9 cellular contexts compared by ENCODE assay signal in genomic region chr9:129617167-129617566, GRCh38. TPM values are rescaled to one million over a fixed set of nuclear protein-coding genes. Genes with fewer than 3 reads are reported as not detected.
DNase-seq lines count a peak whose midpoint lies in the region; ATAC-seq and TF ChIP-seq lines count a peak whose summit lies in the region.
"Had no signal": no experiment of that assay in that cellular context is flagged by ENCODE, and none has a peak within 500 bp of the region (broad histone marks: within the 10 kb centered on the region; RNA-seq: fewer than 3 reads in every experiment).

No MANE protein-coding gene starts in this region.

- H3K27ac ChIP-seq in psoas muscle, result no peak overlapping the region

- 5 to 32% (median 8%) methylated on average over 1 of the region's 1 CpG for WGBS in psoas muscle, 3 donors

- H3K36me3 ChIP-seq in psoas muscle (ENCODE audit: insufficient read depth in 1 of 2, low read depth in 1 of 2), result no peaks in the 10 kb centered on the region

- H3K9me3 ChIP-seq in psoas muscle, result no peaks in the 10 kb centered on the region

- H3K27me3 ChIP-seq in psoas muscle (ENCODE audit: insufficient read depth in 3 of 3, low read length in 2 of 3), result peaks cover 0 to 31% (median 7%) of the 10 kb centered on the region in 3 donors

- H3K4me3 ChIP-seq in AG04449 (ENCODE audit: low read depth, low read length) (no peak overlapping the region), fibroblast of villous mesenchyme (ENCODE audit: low read depth, low read length) (no peak overlapping the region), psoas muscle (no peak overlapping the region)
- H3K4me3 ChIP-seq: lung had no signal

- DNase-seq in AG04449 (ENCODE audit: low read depth, low spot score) (no peak), GM10266 (ENCODE audit: extremely low spot score) (peak; percentile 42), RPMI8226 (peak; percentile 62), fibroblast of villous mesenchyme (ENCODE audit: low read depth) (peak; percentile 67), psoas muscle (no peak)

- peak; percentile 69 for TF ChIP-seq CTCF in AG04449 (IDR thresholded peaks at IDR 0.05; ENCODE audit: insufficient read depth, low read length, missing control alignments)
- peak; percentile 38 for TF ChIP-seq CTCF in GM10266 (IDR thresholded peaks at IDR 0.05; ENCODE audit: control insufficient read depth, insufficient read depth, low read depth, missing control alignments)
- TF ChIP-seq CTCF in fibroblast of villous mesenchyme (IDR thresholded peaks at IDR 0.05; ENCODE audit: insufficient read depth, low read depth, low read length), result peak; percentile 71
- no peak for TF ChIP-seq CTCF in psoas muscle (IDR thresholded peaks at IDR 0.05)

- peaks cover 7% of the 10 kb centered on the region for H3K4me1 ChIP-seq in psoas muscle

- intact Hi-C loops in psoas muscle (cut with DNase I), result no loop called here

- ATAC-seq in psoas muscle (no peak), GM21723 (IDR thresholded peaks at IDR 0.05; ENCODE audit: unreplicated experiment) (no peak), HG03439 (IDR thresholded peaks at IDR 0.05; ENCODE audit: unreplicated experiment) (no peak), GM19351 (IDR thresholded peaks at IDR 0.05; ENCODE audit: unreplicated experiment) (no peak)

- POLR2A ChIA-PET in AG04449 (lab: Yijun Ruan, JAX), result interaction anchor here (1.0 to 1.9 kb wide), 3 partner anchors 9 to 486 kb away, joined by 3 to 5 read pairs (median 4); partner anchors contain the start of gene NTMT1

- CTCF ChIA-PET in AG04449 (lab: Yijun Ruan, JAX), result interaction anchor here (0.9 to 7.8 kb wide), 3 partner anchors 379 to 481 kb away, joined by 3 to 286 read pairs (median 3); no protein-coding TSS in a partner anchor

RNA-seq across cellular contexts. Expression of gene C9orf50, which starts 3.7 kb away (rescaled TPM):
- total RNA-seq in fibroblast of villous mesenchyme (0.32 TPM in 1 of 2 replicates, not detected in the other), psoas muscle (not detected)
- polyA plus RNA-seq in psoas muscle, result not detected
- polyA plus RNA-seq: lung had no signal

RNA-seq across cellular contexts. Expression of gene NTMT1, which starts 8.8 kb away (rescaled TPM):
- total RNA-seq in fibroblast of villous mesenchyme (34.8 and 36.3 TPM in 2 replicates), psoas muscle (10 to 100 TPM; 67.5 to 98.2 (median 72.0) TPM)
- polyA plus RNA-seq in psoas muscle, result 100 to 1,000 TPM in 2 of 3 donors, 10 to 100 TPM in 1; 92.9 to 178 (median 112) TPM

RNA-seq across cellular contexts. Expression of gene ASB6, which starts 24.8 kb away (rescaled TPM):
- total RNA-seq in fibroblast of villous mesenchyme (16.8 and 20.3 TPM in 2 replicates), psoas muscle (10 to 100 TPM in 1 of 4 donors, 1 to 10 TPM in 3; 6.3 to 11.9 (median 8.6) TPM)
- 10 to 100 TPM in 2 of 3 donors, 1 to 10 TPM in 1; 8.0 to 20.2 (median 14.9) TPM for polyA plus RNA-seq in psoas muscle

RNA-seq across cellular contexts. Expression of gene PRRX2, which starts 48.3 kb away (rescaled TPM):
- total RNA-seq in fibroblast of villous mesenchyme, result under 0.01 and 1.6 TPM in 2 replicates
- 1 to 10 TPM in 1 of 4 donors, under 1 TPM in 3; 0.27 to 1.1 (median 0.50) TPM for total RNA-seq in psoas muscle
- under 1 TPM; 0.03 to 0.52 (median 0.34) TPM for polyA plus RNA-seq in psoas muscle

Comparison
In these comparisons a context has a peak if more than half of its experiments do, and no peak if none do; other contexts are left out.
1. DNase-seq: peak in GM10266 (single experiment), RPMI8226 (single experiment) and fibroblast of villous mesenchyme (single experiment); none in AG04449 (single experiment) and psoas muscle (0 of 2).